ENCODE assay signal across 1 cellular context in genomic region chr5:35409361-35409760, GRCh38.
TF ChIP-seq lines count a peak whose summit lies in the region.

No MANE protein-coding gene starts in this region.

TF ChIP-seq in HepG2, 621 proteins besides CTCF, POLR2A, EP300 and RAD21 (continued from another document):
- TF ChIP-seq ZNF646 (CRISPR knock-in tag; IDR thresholded peaks at IDR 0.05): no peak
- no peak for TF ChIP-seq ELK4 (CRISPR knock-in tag; IDR thresholded peaks at IDR 0.05; ENCODE audit: borderline replicate concordance)
